24 cellular contexts compared by ENCODE assay signal in genomic region chr13:33727356-33728083, GRCh38.
DNase-seq lines count a peak whose midpoint lies in the region; ATAC-seq, FAIRE-seq and TF ChIP-seq lines count a peak whose summit lies in the region.
"Had no signal": no experiment of that assay in that cellular context is flagged by ENCODE, and none has a peak within 500 bp of the region (broad histone marks: within the 10 kb centered on the region; RNA-seq: fewer than 3 reads in every experiment).

No MANE protein-coding gene starts in this region.

- peak overlapping the region; percentile 67 for H3K27ac ChIP-seq in left ventricle myocardium inferior (replicated peaks)
- H3K27ac ChIP-seq in left lung: peak overlapping the region; percentile 31 to 79
- H3K27ac ChIP-seq in pancreas: no peak overlapping the region
- no peak overlapping the region for H3K27ac ChIP-seq in ascending aorta
- peak overlapping the region in 1 of 5 donors; percentile 64 for H3K27ac ChIP-seq in adrenal gland
- H3K27ac ChIP-seq: suprapubic skin had no signal

- DNase-seq in left ventricle myocardium inferior (no peak), Right ventricle myocardium inferior (ENCODE audit: missing footprints) (no peak), RPMI8226 (peak; percentile 14), left lung (no peak), pancreas (no peak), ascending aorta (ENCODE audit: low spot score in 2 of 2) (no peak), adrenal gland (no peak)
- DNase-seq: activated CD4-positive, alpha-beta memory T cell treated with anti-CD3 and anti-CD28 coated beads, Interleukin-2, amount 10 ng/mL, durations not matched to agents 7 days and 5 days; activated CD4-positive, alpha-beta T cell treated with anti-CD3 and anti-CD28 coated beads for 1 hour; activated CD8-positive, alpha-beta memory T cell treated with anti-CD3 and anti-CD28 coated beads, Interleukin-2, amount 50 U/mL, for 48 hours; DMS153; NCI-H2029; posterior cingulate gyrus; stimulated activated CD4-positive, alpha-beta T cell treated with anti-CD3 and anti-CD28 coated beads, Interleukin-15, amount 100 ng/mL, for 24 hours; stimulated activated naive CD4-positive, alpha-beta T cell; T-helper 2 cell had no signal

- H3K36me3 ChIP-seq in left ventricle myocardium inferior (no peaks in the 10 kb centered on the region), left lung (no peaks in the 10 kb centered on the region), pancreas (no peaks in the 10 kb centered on the region), ascending aorta (no peaks in the 10 kb centered on the region), adrenal gland (replicated peaks in 1 of 2) (no peaks in the 10 kb centered on the region)
- H3K36me3 ChIP-seq: suprapubic skin had no signal

- no peak for TF ChIP-seq POLR2A in adrenal gland (IDR thresholded peaks at IDR 0.05)

- FAIRE-seq in pancreas (lab: Jason Lieb, UNC): no peak
- FAIRE-seq: A204.1, astrocyte, kidney had no signal

- WGBS in pancreas, 2 donors: 61 to 68% methylated on average over 3 of the region's 3 CpGs
- WGBS in adrenal gland, 4 donors: 71 to 85% (median 79%) methylated on average over 3 of the region's 3 CpGs

- H3K27me3 ChIP-seq in left ventricle myocardium inferior (ENCODE audit: low read depth): no peaks in the 10 kb centered on the region
- H3K27me3 ChIP-seq in left lung: no peaks in the 10 kb centered on the region
- H3K27me3 ChIP-seq in pancreas: no peaks in the 10 kb centered on the region
- H3K27me3 ChIP-seq in ascending aorta: no peaks in the 10 kb centered on the region
- no peaks in the 10 kb centered on the region for H3K27me3 ChIP-seq in adrenal gland
- H3K27me3 ChIP-seq: suprapubic skin had no signal

- H3K4me3 ChIP-seq in left ventricle myocardium inferior (no peak overlapping the region), left lung (no peak overlapping the region), pancreas (no peak overlapping the region), ascending aorta (no peak overlapping the region), adrenal gland (no peak overlapping the region)
- H3K4me3 ChIP-seq: lung, suprapubic skin had no signal

- no peak for ATAC-seq in Right ventricle myocardium inferior
- ATAC-seq in left lung: no peak
- ATAC-seq in GM21825 (IDR thresholded peaks at IDR 0.05; ENCODE audit: unreplicated experiment): no peak
- no peak for ATAC-seq in pancreas
- ATAC-seq: HCT116, SK-N-SH treated with all-trans-retinoic acid at 6 μM for 48 hours had no signal

- no peak for TF ChIP-seq CTCF in left ventricle myocardium inferior (IDR thresholded peaks at IDR 0.05; ENCODE audit: borderline replicate concordance)
- no peak for TF ChIP-seq CTCF in left lung (IDR thresholded peaks at IDR 0.05)
- TF ChIP-seq CTCF in pancreas (IDR thresholded peaks at IDR 0.05): no peak
- no peak for TF ChIP-seq CTCF in ascending aorta (IDR thresholded peaks at IDR 0.05)
- TF ChIP-seq CTCF in adrenal gland (IDR thresholded peaks at IDR 0.05): no peak

- intact Hi-C loops in left ventricle myocardium inferior (cut with micrococcal nuclease): no loop called here
- intact Hi-C loops in Right ventricle myocardium inferior (cut with DNase I): loop anchor here (10.0 kb wide), 1 partner anchor 503 kb away; no protein-coding TSS in a partner anchor
- intact Hi-C loops in left lung (cut with DNase I): no loop called here
- intact Hi-C loops in pancreas (cut with DNase I): no loop called here
- intact Hi-C loops in ascending aorta (cut with DNase I): no loop called here
- intact Hi-C loops in adrenal gland (cut with DNase I): loop anchor here (10.0 kb wide), 2 partner anchors 173 to 183 kb away; no protein-coding TSS in a partner anchor

- H3K9me3 ChIP-seq in left ventricle myocardium inferior (replicated peaks) (no peaks in the 10 kb centered on the region), left lung (no peaks in the 10 kb centered on the region), pancreas (no peaks in the 10 kb centered on the region), ascending aorta (no peaks in the 10 kb centered on the region), adrenal gland (replicated peaks in 1 of 3) (no peaks in the 10 kb centered on the region)
- H3K9me3 ChIP-seq: suprapubic skin had no signal

- peaks cover 39% of the 10 kb centered on the region for H3K4me1 ChIP-seq in left ventricle myocardium inferior
- H3K4me1 ChIP-seq in left lung: peaks cover 10 to 69% of the 10 kb centered on the region in 2 donors
- H3K4me1 ChIP-seq in pancreas: peaks cover 4 to 14% (median 12%) of the 10 kb centered on the region in 3 donors
- peaks cover 8 to 10% of the 10 kb centered on the region in 2 donors for H3K4me1 ChIP-seq in ascending aorta
- peaks cover 12 to 24% of the 10 kb centered on the region in 2 donors for H3K4me1 ChIP-seq in adrenal gland (replicated peaks in 1 of 2)

Comparison
In these comparisons a context has a peak if more than half of its experiments do, and no peak if none do; other contexts are left out.
1. intact Hi-C loops: an anchor here in Right ventricle myocardium inferior (10.0 kb wide) and adrenal gland (10.0 kb wide); none called in left ventricle myocardium inferior, left lung, pancreas and ascending aorta.
2. H3K27ac ChIP-seq: peak in left ventricle myocardium inferior (single experiment) and left lung (2 of 2); none in pancreas (0 of 4) and ascending aorta (0 of 2).